Comparison of ENCODE assay signal across 8 cellular contexts in genomic region chr13:107211073-107211472, GRCh38.
DNase-seq lines count a peak whose midpoint lies in the region; ATAC-seq and TF ChIP-seq lines count a peak whose summit lies in the region.

No MANE protein-coding gene starts in this region.

- peak; percentile 98 for TF ChIP-seq CTCF in BE2C (IDR thresholded peaks at IDR 0.05; ENCODE audit: low read depth, low read length)

- peak; percentile 85 for ATAC-seq in GM18873 (IDR thresholded peaks at IDR 0.05; ENCODE audit: low FRiP score, unreplicated experiment)
- peak; percentile 99 for ATAC-seq in HG03064 (IDR thresholded peaks at IDR 0.05; ENCODE audit: low read depth, unreplicated experiment)

- H3K36me3 ChIP-seq in BE2C = no peaks in the 10 kb centered on the region

- DNase-seq in BE2C (peak; percentile 85), NCI-H1930 (lab: John Stamatoyannopoulos, UW) (peak; percentile 96 to 98), T-helper 9 cell (peak; percentile 14), cerebellar cortex (ENCODE audit: low spot score) (peak; percentile 89), kidney tubule cell (ENCODE audit: low spot score) (peak; percentile 78)
- peak; percentile 23 to 35 for DNase-seq in stimulated activated CD4-positive, alpha-beta T cell treated with anti-CD3 and anti-CD28 coated beads, Interleukin-4, amount 100 ng/mL, for 48 hours (ENCODE audit: low read depth in 2 of 2)

- H3K4me3 ChIP-seq in BE2C (ENCODE audit: low read depth, low read length) = 0 out of 2 replicates have a peak overlapping the region, but pooled peaks have one; percentile 6

- H3K9me3 ChIP-seq in BE2C = no peaks in the 10 kb centered on the region

- H3K27me3 ChIP-seq in BE2C = no peaks in the 10 kb centered on the region

- peaks cover 25% of the 10 kb centered on the region for H3K4me1 ChIP-seq in BE2C

Comparison
In these comparisons a context has a peak if more than half of its experiments do, and no peak if none do; other contexts are left out.
1. Peak in every context shown above with its lines: DNase-seq, ATAC-seq and H3K4me3 ChIP-seq.
2. DNase-seq: peak in every context shown above with its lines; median percentile 97 in NCI-H1930; 89 in cerebellar cortex; 85 in BE2C; 78 in kidney tubule cell; 29 in stimulated activated CD4-positive, alpha-beta T cell treated with anti-CD3 and anti-CD28 coated beads, Interleukin-4, amount 100 ng/mL, for 48 hours; 14 in T-helper 9 cell.